In genomic region chr5:1842026-1842819, GRCh38 we compare ENCODE assay signal across 21 cellular contexts. TPM values are rescaled to one million over a fixed set of nuclear protein-coding genes. Genes with fewer than 3 reads are reported as not detected.
DNase-seq lines count a peak whose midpoint lies in the region; ATAC-seq and TF ChIP-seq lines count a peak whose summit lies in the region.
"Had no signal": no experiment of that assay in that cellular context is flagged by ENCODE, and none has a peak within 500 bp of the region (broad histone marks: within the 10 kb centered on the region; RNA-seq: fewer than 3 reads in every experiment).

No MANE protein-coding gene starts in this region.

- 0 out of 2 replicates have a peak overlapping the region, but pooled peaks have one; percentile 0 for H3K4me2 ChIP-seq in PC-3 (ENCODE audit: low read length)
- H3K4me2 ChIP-seq: KMS-11 had no signal

- H3K27me3 Mint-ChIP-seq in progenitor cell of endocrine pancreas (peaks cover 38% of the 10 kb centered on the region), immature natural killer cell (ENCODE audit: low read depth in 3 of 3) (peaks cover 0 to 5% (median 2%) of the 10 kb centered on the region in 3 donors)

- no peaks in the 10 kb centered on the region for H3K79me2 ChIP-seq in PC-3 (ENCODE audit: low read length)

- no peaks in the 10 kb centered on the region for H3K4me1 ChIP-seq in PC-3 (ENCODE audit: insufficient read depth, low read length)
- H3K4me1 ChIP-seq: SJCRH30 had no signal

- peaks cover 8% of the 10 kb centered on the region for H3K4me1 Mint-ChIP-seq in progenitor cell of endocrine pancreas (ENCODE audit: low read depth)
- no peaks in the 10 kb centered on the region for H3K4me1 Mint-ChIP-seq in immature natural killer cell

- H3K27ac Mint-ChIP-seq in progenitor cell of endocrine pancreas (peak overlapping the region; percentile 51), immature natural killer cell (no peak overlapping the region)
- H3K27ac Mint-ChIP-seq: CD8-positive, alpha-beta T cell had no signal

- H2AFZ ChIP-seq in PC-3 (ENCODE audit: low read length) = 0 out of 2 replicates have a peak overlapping the region, but pooled peaks have one; percentile 15

- ATAC-seq in PC-3 = peak; percentile 81
- ATAC-seq: CD8-positive, alpha-beta T cell had no signal

- no peak for TF ChIP-seq CTCF in PC-3 (conservative IDR thresholded peaks at IDR 0.05; ENCODE audit: low read depth, low read length)
- TF ChIP-seq CTCF in progenitor cell of endocrine pancreas (IDR thresholded peaks at IDR 0.05; ENCODE audit: unreplicated experiment) = no peak

- H3K4me3 Mint-ChIP-seq in progenitor cell of endocrine pancreas (ENCODE audit: low read depth) (no peak overlapping the region), immature natural killer cell (no peak overlapping the region)
- H3K4me3 Mint-ChIP-seq: CD8-positive, alpha-beta T cell had no signal

- H4K20me1 ChIP-seq in PC-3 (ENCODE audit: low read length) = no peaks in the 10 kb centered on the region

- peak; percentile 23 for DNase-seq in NCI-H1436 (lab: John Stamatoyannopoulos, UW)
- no peak for DNase-seq in NCI-H1436 treated with DMSO at 0.1 percent for 48 hours (lab: John Stamatoyannopoulos, UW)
- DNase-seq in HEK293T (ENCODE audit: extremely low spot score) = no peak
- DNase-seq in PC-3 = peak; percentile 65
- no peak for DNase-seq in progenitor cell of endocrine pancreas (ENCODE audit: low spot score, unreplicated experiment)
- DNase-seq in immature natural killer cell = no peak
- DNase-seq in amygdala (lab: John Stamatoyannopoulos, UW) = no peak
- DNase-seq: 8988T; C1 segment of cervical spinal cord; CD8-positive, alpha-beta T cell; IMR-90; NCI-H1105; NCI-H187 treated with DMSO at 0.1 percent for 48 hours; NCI-H2171; NCI-H345; NCI-H524; SJCRH30; T-helper 1 cell had no signal

- H3K9me3 Mint-ChIP-seq in progenitor cell of endocrine pancreas (ENCODE audit: low read depth) (no peaks in the 10 kb centered on the region), immature natural killer cell (no peaks in the 10 kb centered on the region)
- H3K9me3 Mint-ChIP-seq: CD8-positive, alpha-beta T cell had no signal

- POLR2A ChIA-PET in HEK293T (lab: Yijun Ruan, JAX) = no interaction called here
- POLR2A ChIA-PET in PC-3 (lab: Charles Lee; ENCODE audit: unreplicated experiment) = no interaction called here

- CTCF ChIA-PET in HEK293T (lab: Yijun Ruan, JAX) = no interaction called here
- CTCF ChIA-PET in PC-3 (lab: Charles Lee) = no interaction called here

- H3K9ac ChIP-seq in PC-3 (ENCODE audit: low read length) = no peak overlapping the region
- H3K9ac ChIP-seq: KMS-11 had no signal

- no peaks in the 10 kb centered on the region for H3K36me3 Mint-ChIP-seq in progenitor cell of endocrine pancreas (ENCODE audit: insufficient read depth)
- no peaks in the 10 kb centered on the region for H3K36me3 Mint-ChIP-seq in immature natural killer cell
- H3K36me3 Mint-ChIP-seq: CD8-positive, alpha-beta T cell had no signal

- H3K27me3 ChIP-seq in PC-3 (ENCODE audit: low read length) = no peaks in the 10 kb centered on the region; the same call in 1 of the 2 replicates
- H3K27me3 ChIP-seq: SJCRH30 had no signal

- no peaks in the 10 kb centered on the region for H3K36me3 ChIP-seq in PC-3 (ENCODE audit: low read depth, low read length)
- H3K36me3 ChIP-seq: SJCRH30 had no signal

- H3K9me3 ChIP-seq in PC-3 (ENCODE audit: low read length) = no peaks in the 10 kb centered on the region
- H3K9me3 ChIP-seq: SJCRH30 had no signal

- H3K27ac ChIP-seq in PC-3 (ENCODE audit: low read length) = no peak overlapping the region
- H3K27ac ChIP-seq: KMS-11, RWPE1, SJCRH30 had no signal

- H3F3A ChIP-seq in PC-3 (ENCODE audit: low read length, unreplicated experiment) = no peaks in the 10 kb centered on the region

- no TSS peak for BruUV-seq in PC-3 (replicated peaks; lab: Mats Ljungman, UMichigan)

- H3K4me3 ChIP-seq in PC-3 (ENCODE audit: low read length) = no peak overlapping the region
- H3K4me3 ChIP-seq: SJCRH30 had no signal

- H3K9me2 ChIP-seq in PC-3 (replicated peaks; ENCODE audit: low read length) = no peaks in the 10 kb centered on the region

- intact Hi-C loops in PC-3 (cut with micrococcal nuclease) = no loop called here

TF ChIP-seq in HEK293T, 16 proteins besides CTCF, POLR2A, EP300 and RAD21:
- TF ChIP-seq NFRKB (IDR thresholded peaks at IDR 0.05) (no peak), SUZ12 (IDR thresholded peaks at IDR 0.05) (no peak), L3MBTL2 (conservative IDR thresholded peaks at IDR 0.05) (peak; percentile 62), HDGF (IDR thresholded peaks at IDR 0.05; ENCODE audit: borderline replicate concordance) (no peak), ZNF384 (IDR thresholded peaks at IDR 0.05) (no peak)
TF ChIP-seq in HEK293T: peak in this region for 1.

RNA-seq across cellular contexts. Expression of gene IRX4, which starts 40.5 kb away (rescaled TPM):
- total RNA-seq in PC-3 (2014; rRNA removed) (0.46 TPM in 1 of 2 replicates, not detected in the other), progenitor cell of endocrine pancreas (0.17 TPM in 1 of 2 replicates, not detected in the other)
- not detected for polyA plus RNA-seq in immature natural killer cell
- total RNA-seq: CD8-positive, alpha-beta T cell; H4; IMR-90; SJCRH30 had no signal
- polyA plus RNA-seq: IMR-90 had no signal

RNA-seq across cellular contexts. Expression of gene NDUFS6, which starts 41.0 kb away (rescaled TPM):
- total RNA-seq in PC-3 (2014; rRNA removed) (104 and 144 TPM in 2 replicates), progenitor cell of endocrine pancreas (33.0 and 36.4 TPM in 2 replicates)
- polyA plus RNA-seq in immature natural killer cell = 10 to 100 TPM; 75.8 to 96.0 (median 89.8) TPM

RNA-seq across cellular contexts. Expression of gene MRPL36, which starts 42.6 kb away (rescaled TPM):
- total RNA-seq in PC-3 (2014; rRNA removed) = 91.9 and 116 TPM in 2 replicates
- total RNA-seq in progenitor cell of endocrine pancreas = 40.5 and 40.6 TPM in 2 replicates
- polyA plus RNA-seq in immature natural killer cell = 100 to 1,000 TPM in 1 of 3 donors, 10 to 100 TPM in 2; 86.5 to 142 (median 87.6) TPM

Comparison
In these comparisons a context has a peak if more than half of its experiments do, and no peak if none do; other contexts are left out.
1. DNase-seq: peak in NCI-H1436 (single experiment) and PC-3 (single experiment); none in NCI-H1436 treated with DMSO at 0.1 percent for 48 hours (single experiment), HEK293T (single experiment), progenitor cell of endocrine pancreas (single experiment), immature natural killer cell (0 of 3) and amygdala (0 of 56).